25 cellular contexts compared by ENCODE assay signal in genomic region chr2:148969585-148970180, GRCh38.
"Had no signal": no experiment of that assay in that cellular context is flagged by ENCODE, and none has a peak within 500 bp of the region (broad histone marks: within the 10 kb centered on the region; RNA-seq: fewer than 3 reads in every experiment).

No MANE protein-coding gene starts in this region.

- H3K9me3 Mint-ChIP-seq: activated T-helper 17 cell treated with anti-CD3 and anti-CD28 coated beads, Interleukin-2, amount 50 U/mL, for 72 hours; immature natural killer cell; memory B cell; naive thymus-derived CD4-positive, alpha-beta T cell; T-helper 2 cell treated with Interferon-gamma antibody and Interleukin-4, amounts not matched to agents 5 μg/mL and 100 μg/mL, for 36 hours had no signal

- DNase-seq: activated CD4-positive, alpha-beta T cell treated with anti-CD3 and anti-CD28 coated beads, Interleukin-2, amount 50 U/mL, for 48 hours; activated naive CD4-positive, alpha-beta T cell; activated naive CD8-positive, alpha-beta T cell treated with anti-CD3 and anti-CD28 coated beads, Interleukin-2, amount 10 ng/mL, durations not matched to agents 7 days and 5 days; activated T-cell treated with anti-CD3 and anti-CD28 coated beads for 4 hours; aorta; cerebellar nuclear complex; cortex of kidney; effector CD4-positive, alpha-beta T cell; gastrocnemius medialis; heart right ventricle; immature natural killer cell; mucosa of descending colon; naive thymus-derived CD4-positive, alpha-beta T cell; nucleus accumbens; posterior cingulate gyrus; stimulated activated CD4-positive, alpha-beta T cell treated with anti-CD3 and anti-CD28 coated beads, Interleukin-2, amount 100 ng/mL, for 24 hours; stimulated activated naive CD8-positive, alpha-beta T cell treated with anti-CD3 and anti-CD28 coated beads, Interleukin-15, Interleukin-2, amounts not matched to agents 100 U/mL and 50 U/mL, for 24 hours; substantia nigra; uterus had no signal

- ATAC-seq: activated T-helper 17 cell treated with anti-CD3 and anti-CD28 coated beads, Interleukin-2, amount 50 U/mL, for 72 hours; esophagus mucosa; gastrocnemius medialis; heart right ventricle; mucosa of descending colon; naive thymus-derived CD4-positive, alpha-beta T cell; stimulated activated naive CD8-positive, alpha-beta T cell treated with anti-CD3 and anti-CD28 coated beads, Interleukin-15, Interleukin-2, amounts not matched to agents 100 U/mL and 50 U/mL, for 24 hours had no signal

- H3K4me3 Mint-ChIP-seq: activated naive CD8-positive, alpha-beta T cell treated with anti-CD3 and anti-CD28 coated beads, Interleukin-2, amount 10 ng/mL, durations not matched to agents 7 days and 5 days; activated T-helper 17 cell treated with anti-CD3 and anti-CD28 coated beads, Interleukin-2, amount 50 U/mL, for 72 hours; memory B cell; naive thymus-derived CD4-positive, alpha-beta T cell; T-helper 2 cell treated with Interferon-gamma antibody and Interleukin-4, amounts not matched to agents 5 μg/mL and 100 μg/mL, for 36 hours had no signal

- H3K4me1 ChIP-seq: breast epithelium, gastrocnemius medialis, uterus had no signal

- H3K27me3 Mint-ChIP-seq: activated naive CD8-positive, alpha-beta T cell treated with anti-CD3 and anti-CD28 coated beads, Interleukin-2, amount 10 ng/mL, durations not matched to agents 7 days and 5 days; activated T-helper 17 cell treated with anti-CD3 and anti-CD28 coated beads, Interleukin-2, amount 50 U/mL, for 72 hours; memory B cell; naive thymus-derived CD4-positive, alpha-beta T cell had no signal

- H3K27ac Mint-ChIP-seq: activated naive CD8-positive, alpha-beta T cell treated with anti-CD3 and anti-CD28 coated beads, Interleukin-2, amount 10 ng/mL, durations not matched to agents 7 days and 5 days; activated T-helper 17 cell treated with anti-CD3 and anti-CD28 coated beads, Interleukin-2, amount 50 U/mL, for 72 hours; memory B cell; T-helper 2 cell treated with Interferon-gamma antibody and Interleukin-4, amounts not matched to agents 5 μg/mL and 100 μg/mL, for 36 hours had no signal

- H3K4me3 ChIP-seq: breast epithelium, gastrocnemius medialis, heart right ventricle, mucosa of descending colon, tibial nerve, uterus had no signal

- H3K9me3 ChIP-seq: breast epithelium, gastrocnemius medialis, heart right ventricle, mucosa of descending colon, tibial nerve, uterus had no signal

- H3K27ac ChIP-seq: breast epithelium, gastrocnemius medialis, heart right ventricle, tibial nerve, uterus had no signal

- H3K36me3 Mint-ChIP-seq: immature natural killer cell had no signal

- H3K27me3 ChIP-seq: breast epithelium, gastrocnemius medialis, heart right ventricle, tibial nerve, uterus had no signal

- H3K36me3 ChIP-seq: breast epithelium, gastrocnemius medialis, heart right ventricle, tibial nerve, uterus had no signal
